1 cellular context compared by ENCODE assay signal in genomic region chr20:2005831-2006426, GRCh38.
TF ChIP-seq lines count a peak whose summit lies in the region.

No MANE protein-coding gene starts in this region.

TF ChIP-seq in WTC11, 78 proteins besides CTCF, POLR2A, EP300 and RAD21 (continued from another document and continues in another):
- TF ChIP-seq STAT6 (CRISPR knock-in tag; conservative IDR thresholded peaks at IDR 0.05; ENCODE audit: low read depth), result no peak
- no peak for TF ChIP-seq ZNF671 (CRISPR knock-in tag; IDR thresholded peaks at IDR 0.05)
- no peak for TF ChIP-seq ZNF396 (CRISPR knock-in tag; IDR thresholded peaks at IDR 0.05; ENCODE audit: borderline replicate concordance)
- TF ChIP-seq ZBTB21 (CRISPR knock-in tag; IDR thresholded peaks at IDR 0.05; ENCODE audit: borderline replicate concordance), result peak; percentile 74; the same call in 1 of the 2 replicates
- TF ChIP-seq, protein P1, sequence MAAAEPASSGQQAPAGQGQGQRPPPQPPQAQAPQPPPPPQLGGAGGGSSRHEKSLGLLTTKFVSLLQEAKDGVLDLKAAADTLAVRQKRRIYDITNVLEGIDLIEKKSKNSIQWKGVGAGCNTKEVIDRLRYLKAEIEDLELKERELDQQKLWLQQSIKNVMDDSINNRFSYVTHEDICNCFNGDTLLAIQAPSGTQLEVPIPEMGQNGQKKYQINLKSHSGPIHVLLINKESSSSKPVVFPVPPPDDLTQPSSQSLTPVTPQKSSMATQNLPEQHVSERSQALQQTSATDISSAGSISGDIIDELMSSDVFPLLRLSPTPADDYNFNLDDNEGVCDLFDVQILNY (CRISPR knock-in tag; IDR thresholded peaks at IDR 0.05), result 0 out of 2 replicates have a peak, but pooled peaks have one; percentile 35
- TF ChIP-seq OVOL2 (CRISPR knock-in tag; IDR thresholded peaks at IDR 0.05; ENCODE audit: borderline replicate concordance), result no peak
- TF ChIP-seq ZNF317 (CRISPR knock-in tag; IDR thresholded peaks at IDR 0.05; ENCODE audit: borderline replicate concordance, low read depth), result no peak
- TF ChIP-seq NR3C1 (CRISPR knock-in tag; conservative IDR thresholded peaks at IDR 0.05; ENCODE audit: low read depth), result no peak
- TF ChIP-seq ZNF232 (CRISPR knock-in tag; IDR thresholded peaks at IDR 0.05), result peak; percentile 95
- peak; percentile 69; the same call in 1 of the 2 replicates for TF ChIP-seq USF1 (CRISPR knock-in tag; IDR thresholded peaks at IDR 0.05)
- peak; percentile 61; the same call in 1 of the 2 replicates for TF ChIP-seq FOXP1 (CRISPR knock-in tag; IDR thresholded peaks at IDR 0.05; ENCODE audit: borderline replicate concordance)
- TF ChIP-seq, protein P2, sequence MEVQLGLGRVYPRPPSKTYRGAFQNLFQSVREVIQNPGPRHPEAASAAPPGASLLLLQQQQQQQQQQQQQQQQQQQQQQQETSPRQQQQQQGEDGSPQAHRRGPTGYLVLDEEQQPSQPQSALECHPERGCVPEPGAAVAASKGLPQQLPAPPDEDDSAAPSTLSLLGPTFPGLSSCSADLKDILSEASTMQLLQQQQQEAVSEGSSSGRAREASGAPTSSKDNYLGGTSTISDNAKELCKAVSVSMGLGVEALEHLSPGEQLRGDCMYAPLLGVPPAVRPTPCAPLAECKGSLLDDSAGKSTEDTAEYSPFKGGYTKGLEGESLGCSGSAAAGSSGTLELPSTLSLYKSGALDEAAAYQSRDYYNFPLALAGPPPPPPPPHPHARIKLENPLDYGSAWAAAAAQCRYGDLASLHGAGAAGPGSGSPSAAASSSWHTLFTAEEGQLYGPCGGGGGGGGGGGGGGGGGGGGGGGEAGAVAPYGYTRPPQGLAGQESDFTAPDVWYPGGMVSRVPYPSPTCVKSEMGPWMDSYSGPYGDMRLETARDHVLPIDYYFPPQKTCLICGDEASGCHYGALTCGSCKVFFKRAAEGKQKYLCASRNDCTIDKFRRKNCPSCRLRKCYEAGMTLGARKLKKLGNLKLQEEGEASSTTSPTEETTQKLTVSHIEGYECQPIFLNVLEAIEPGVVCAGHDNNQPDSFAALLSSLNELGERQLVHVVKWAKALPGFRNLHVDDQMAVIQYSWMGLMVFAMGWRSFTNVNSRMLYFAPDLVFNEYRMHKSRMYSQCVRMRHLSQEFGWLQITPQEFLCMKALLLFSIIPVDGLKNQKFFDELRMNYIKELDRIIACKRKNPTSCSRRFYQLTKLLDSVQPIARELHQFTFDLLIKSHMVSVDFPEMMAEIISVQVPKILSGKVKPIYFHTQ (CRISPR knock-in tag; IDR thresholded peaks at IDR 0.05), result no peak
- no peak for TF ChIP-seq ZNF512 (CRISPR knock-in tag; IDR thresholded peaks at IDR 0.05; ENCODE audit: borderline replicate concordance)
- 0 out of 2 replicates have a peak, but pooled peaks have one; percentile 18 for TF ChIP-seq RELA (CRISPR knock-in tag; IDR thresholded peaks at IDR 0.05; ENCODE audit: borderline replicate concordance)
- TF ChIP-seq ATF2 (CRISPR knock-in tag; IDR thresholded peaks at IDR 0.05; ENCODE audit: borderline replicate concordance, low read depth), result no peak
- peak; percentile 96 for TF ChIP-seq ARID4B (CRISPR knock-in tag; IDR thresholded peaks at IDR 0.05; ENCODE audit: borderline replicate concordance)
- no peak for TF ChIP-seq NFATC4 (CRISPR knock-in tag; IDR thresholded peaks at IDR 0.05)
- no peak for TF ChIP-seq EMX1 (CRISPR knock-in tag; IDR thresholded peaks at IDR 0.05)
- 0 out of 2 replicates have a peak, but pooled peaks have one; percentile 39 for TF ChIP-seq SP1 (CRISPR knock-in tag; conservative IDR thresholded peaks at IDR 0.05)
- peak; percentile 98 for TF ChIP-seq SMAD3 (CRISPR knock-in tag; IDR thresholded peaks at IDR 0.05; ENCODE audit: borderline replicate concordance)
- peak; percentile 89; the same call in 1 of the 2 replicates for TF ChIP-seq TP53 (CRISPR knock-in tag; IDR thresholded peaks at IDR 0.05)
- no peak for TF ChIP-seq ZNF423 (CRISPR knock-in tag; IDR thresholded peaks at IDR 0.05)
- TF ChIP-seq, protein P3, sequence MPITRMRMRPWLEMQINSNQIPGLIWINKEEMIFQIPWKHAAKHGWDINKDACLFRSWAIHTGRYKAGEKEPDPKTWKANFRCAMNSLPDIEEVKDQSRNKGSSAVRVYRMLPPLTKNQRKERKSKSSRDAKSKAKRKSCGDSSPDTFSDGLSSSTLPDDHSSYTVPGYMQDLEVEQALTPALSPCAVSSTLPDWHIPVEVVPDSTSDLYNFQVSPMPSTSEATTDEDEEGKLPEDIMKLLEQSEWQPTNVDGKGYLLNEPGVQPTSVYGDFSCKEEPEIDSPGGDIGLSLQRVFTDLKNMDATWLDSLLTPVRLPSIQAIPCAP (CRISPR knock-in tag; IDR thresholded peaks at IDR 0.05), result peak; percentile 76; the same call in 1 of the 2 replicates
- TF ChIP-seq ZNF121 (CRISPR knock-in tag; IDR thresholded peaks at IDR 0.05), result no peak
- TF ChIP-seq USF2 (CRISPR knock-in tag; IDR thresholded peaks at IDR 0.05), result no peak
- TF ChIP-seq FOXJ3 (CRISPR knock-in tag; IDR thresholded peaks at IDR 0.05; ENCODE audit: borderline replicate concordance), result no peak
- TF ChIP-seq, protein P4, sequence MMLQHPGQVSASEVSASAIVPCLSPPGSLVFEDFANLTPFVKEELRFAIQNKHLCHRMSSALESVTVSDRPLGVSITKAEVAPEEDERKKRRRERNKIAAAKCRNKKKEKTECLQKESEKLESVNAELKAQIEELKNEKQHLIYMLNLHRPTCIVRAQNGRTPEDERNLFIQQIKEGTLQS (CRISPR knock-in tag; conservative IDR thresholded peaks at IDR 0.05), result no peak
- TF ChIP-seq ZNF425 (CRISPR knock-in tag; conservative IDR thresholded peaks at IDR 0.05), result no peak
- 0 out of 2 replicates have a peak, but pooled peaks have one; percentile 70 for TF ChIP-seq ZNF219 (CRISPR knock-in tag; IDR thresholded peaks at IDR 0.05; ENCODE audit: borderline replicate concordance)
- no peak for TF ChIP-seq ZMAT4 (CRISPR knock-in tag; IDR thresholded peaks at IDR 0.05)
- peak; percentile 90; the same call in 1 of the 2 replicates for TF ChIP-seq JUN (CRISPR knock-in tag; IDR thresholded peaks at IDR 0.05)
- peak; percentile 96 for TF ChIP-seq PREB (CRISPR knock-in tag; IDR thresholded peaks at IDR 0.05; ENCODE audit: borderline replicate concordance)
- TF ChIP-seq GTF2I (CRISPR knock-in tag; conservative IDR thresholded peaks at IDR 0.05), result no peak
